In the genomic region with DNA sequence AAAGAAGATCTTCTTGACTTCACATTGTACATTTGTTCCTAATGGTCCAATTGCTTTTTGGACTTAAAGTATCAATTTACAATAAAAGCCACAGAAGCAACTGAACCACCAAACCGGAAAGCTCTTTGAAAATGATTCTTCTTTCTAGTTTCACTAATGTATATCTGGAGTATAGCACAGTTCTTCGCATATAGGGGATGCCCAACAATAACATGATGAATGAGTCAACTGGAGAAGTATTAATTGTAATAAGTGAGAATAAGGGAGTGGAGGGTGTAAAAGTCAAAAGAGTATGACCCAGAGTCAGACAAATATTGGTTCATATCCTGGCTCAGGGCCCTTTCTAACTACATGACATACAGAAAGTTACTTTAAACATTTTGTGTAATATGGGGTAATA, we compare ENCODE assay signal across 15 cellular contexts.
DNase-seq lines count a peak whose midpoint lies in the region; ATAC-seq and TF ChIP-seq lines count a peak whose summit lies in the region.
"Had no signal": no experiment of that assay in that cellular context is flagged by ENCODE, and none has a peak within 500 bp of the region (broad histone marks: within the 10 kb centered on the region; RNA-seq: fewer than 3 reads in every experiment).

No MANE protein-coding gene starts in this region.

- H3K27ac Mint-ChIP-seq in activated naive CD8-positive, alpha-beta T cell treated with anti-CD3 and anti-CD28 coated beads, Interleukin-2, amount 50 U/mL, for 24 hours, result no peak overlapping the region
- no peak overlapping the region for H3K27ac Mint-ChIP-seq in Calu3 (ENCODE audit: unreplicated experiment)
- H3K27ac Mint-ChIP-seq in naive thymus-derived CD8-positive, alpha-beta T cell, result peak overlapping the region in 1 of 10 donors; percentile 15
- H3K27ac Mint-ChIP-seq: activated CD4-positive, alpha-beta memory T cell treated with anti-CD3 and anti-CD28 coated beads, Interleukin-2, amount 10 ng/mL, durations not matched to agents 7 days and 5 days had no signal

- CTCF ChIA-PET in Calu3 (lab: Charles Lee), result no interaction called here

- POLR2A ChIA-PET in naive thymus-derived CD8-positive, alpha-beta T cell (lab: Charles Lee), result no interaction called here

- ATAC-seq in GM18505 (IDR thresholded peaks at IDR 0.05; ENCODE audit: unreplicated experiment) (peak; percentile 76), GM19467 (IDR thresholded peaks at IDR 0.05; ENCODE audit: unreplicated experiment) (peak; percentile 87), HG02973 (IDR thresholded peaks at IDR 0.05; ENCODE audit: unreplicated experiment) (peak; percentile 72)
- peak; percentile 81 for ATAC-seq in activated naive CD8-positive, alpha-beta T cell treated with anti-CD3 and anti-CD28 coated beads, Interleukin-2, amount 50 U/mL, for 24 hours
- ATAC-seq in naive thymus-derived CD8-positive, alpha-beta T cell, result no peak

- no peak for TF ChIP-seq CTCF in Calu3 (IDR thresholded peaks at IDR 0.05; ENCODE audit: unreplicated experiment)

- H3K4me1 Mint-ChIP-seq in activated naive CD8-positive, alpha-beta T cell treated with anti-CD3 and anti-CD28 coated beads, Interleukin-2, amount 50 U/mL, for 24 hours, result peaks cover 20% of the 10 kb centered on the region
- H3K4me1 Mint-ChIP-seq in Calu3 (ENCODE audit: low read depth, unreplicated experiment), result peaks cover 57% of the 10 kb centered on the region
- H3K4me1 Mint-ChIP-seq in naive thymus-derived CD8-positive, alpha-beta T cell, result peaks cover 15 to 53% (median 41%) of the 10 kb centered on the region in 4 donors

- intact Hi-C loops in Calu3 (cut with micrococcal nuclease; ENCODE audit: unreplicated experiment), result no loop called here

- no TSS peak for BruUV-seq in Calu3 (replicated peaks; lab: Mats Ljungman, UMichigan)

- TF ChIP-seq POLR2A in GM18505 (IDR thresholded peaks at IDR 0.05; ENCODE audit: borderline replicate concordance, extremely low read depth, insufficient read depth, insufficient read length), result no peak

- H3K36me3 Mint-ChIP-seq in activated naive CD8-positive, alpha-beta T cell treated with anti-CD3 and anti-CD28 coated beads, Interleukin-2, amount 50 U/mL, for 24 hours (ENCODE audit: low read depth), result peaks cover 2% of the 10 kb centered on the region
- H3K36me3 Mint-ChIP-seq in Calu3 (ENCODE audit: insufficient read depth, unreplicated experiment), result no peaks in the 10 kb centered on the region
- peaks cover 9 to 13% (median 12%) of the 10 kb centered on the region in 3 donors for H3K36me3 Mint-ChIP-seq in naive thymus-derived CD8-positive, alpha-beta T cell

- H3K9me3 Mint-ChIP-seq in activated naive CD8-positive, alpha-beta T cell treated with anti-CD3 and anti-CD28 coated beads, Interleukin-2, amount 50 U/mL, for 24 hours, result no peaks in the 10 kb centered on the region
- no peaks in the 10 kb centered on the region for H3K9me3 Mint-ChIP-seq in Calu3 (ENCODE audit: low read depth, unreplicated experiment)
- H3K9me3 Mint-ChIP-seq in naive thymus-derived CD8-positive, alpha-beta T cell, result peaks cover 0 to 2% (median 0%) of the 10 kb centered on the region in 9 donors
- H3K9me3 Mint-ChIP-seq: activated CD4-positive, alpha-beta memory T cell treated with anti-CD3 and anti-CD28 coated beads, Interleukin-2, amount 10 ng/mL, durations not matched to agents 7 days and 5 days; nephron had no signal

- H3K27me3 Mint-ChIP-seq in activated naive CD8-positive, alpha-beta T cell treated with anti-CD3 and anti-CD28 coated beads, Interleukin-2, amount 50 U/mL, for 24 hours, result no peaks in the 10 kb centered on the region
- H3K27me3 Mint-ChIP-seq in Calu3 (ENCODE audit: unreplicated experiment), result no peaks in the 10 kb centered on the region
- no peaks in the 10 kb centered on the region for H3K27me3 Mint-ChIP-seq in naive thymus-derived CD8-positive, alpha-beta T cell
- H3K27me3 Mint-ChIP-seq: activated CD4-positive, alpha-beta memory T cell treated with anti-CD3 and anti-CD28 coated beads, Interleukin-2, amount 10 ng/mL, durations not matched to agents 7 days and 5 days had no signal

- no peak for DNase-seq in activated naive CD8-positive, alpha-beta T cell treated with anti-CD3 and anti-CD28 coated beads, Interleukin-2, amount 50 U/mL, for 24 hours
- DNase-seq in Calu3 (no peak), NOMO-1 treated with DMSO at 0.1 percent for 48 hours (lab: John Stamatoyannopoulos, UW; ENCODE audit: unreplicated experiment) (no peak)
- no peak for DNase-seq in naive thymus-derived CD8-positive, alpha-beta T cell
- DNase-seq: activated CD4-positive, alpha-beta memory T cell treated with anti-CD3 and anti-CD28 coated beads, Interleukin-2, amount 10 ng/mL, durations not matched to agents 7 days and 5 days; activated naive CD4-positive, alpha-beta T cell treated with Interleukin-2 at 50 U/mL for 16 hours; foreskin fibroblast; GOT3; IMR-90; NCI-H1092 treated with DMSO at 0.1 percent for 48 hours; stimulated activated CD4-positive, alpha-beta T cell treated with anti-CD3 and anti-CD28 coated beads, Interleukin-2, amount 100 ng/mL, for 24 hours had no signal

- H3K4me3 Mint-ChIP-seq in activated naive CD8-positive, alpha-beta T cell treated with anti-CD3 and anti-CD28 coated beads, Interleukin-2, amount 50 U/mL, for 24 hours, result no peak overlapping the region
- no peak overlapping the region for H3K4me3 Mint-ChIP-seq in Calu3 (ENCODE audit: low read depth, unreplicated experiment)
- no peak overlapping the region for H3K4me3 Mint-ChIP-seq in naive thymus-derived CD8-positive, alpha-beta T cell
- H3K4me3 Mint-ChIP-seq: activated CD4-positive, alpha-beta memory T cell treated with anti-CD3 and anti-CD28 coated beads, Interleukin-2, amount 10 ng/mL, durations not matched to agents 7 days and 5 days; nephron had no signal

Comparison
In these comparisons a context has a peak if more than half of its experiments do, and no peak if none do; other contexts are left out.
1. ATAC-seq: peak in GM18505 (single experiment), GM19467 (single experiment), HG02973 (single experiment) and activated naive CD8-positive, alpha-beta T cell treated with anti-CD3 and anti-CD28 coated beads, Interleukin-2, amount 50 U/mL, for 24 hours (single experiment); none in naive thymus-derived CD8-positive, alpha-beta T cell (0 of 2).